Comparison of ENCODE assay signal across 8 cellular contexts in the genomic region with DNA sequence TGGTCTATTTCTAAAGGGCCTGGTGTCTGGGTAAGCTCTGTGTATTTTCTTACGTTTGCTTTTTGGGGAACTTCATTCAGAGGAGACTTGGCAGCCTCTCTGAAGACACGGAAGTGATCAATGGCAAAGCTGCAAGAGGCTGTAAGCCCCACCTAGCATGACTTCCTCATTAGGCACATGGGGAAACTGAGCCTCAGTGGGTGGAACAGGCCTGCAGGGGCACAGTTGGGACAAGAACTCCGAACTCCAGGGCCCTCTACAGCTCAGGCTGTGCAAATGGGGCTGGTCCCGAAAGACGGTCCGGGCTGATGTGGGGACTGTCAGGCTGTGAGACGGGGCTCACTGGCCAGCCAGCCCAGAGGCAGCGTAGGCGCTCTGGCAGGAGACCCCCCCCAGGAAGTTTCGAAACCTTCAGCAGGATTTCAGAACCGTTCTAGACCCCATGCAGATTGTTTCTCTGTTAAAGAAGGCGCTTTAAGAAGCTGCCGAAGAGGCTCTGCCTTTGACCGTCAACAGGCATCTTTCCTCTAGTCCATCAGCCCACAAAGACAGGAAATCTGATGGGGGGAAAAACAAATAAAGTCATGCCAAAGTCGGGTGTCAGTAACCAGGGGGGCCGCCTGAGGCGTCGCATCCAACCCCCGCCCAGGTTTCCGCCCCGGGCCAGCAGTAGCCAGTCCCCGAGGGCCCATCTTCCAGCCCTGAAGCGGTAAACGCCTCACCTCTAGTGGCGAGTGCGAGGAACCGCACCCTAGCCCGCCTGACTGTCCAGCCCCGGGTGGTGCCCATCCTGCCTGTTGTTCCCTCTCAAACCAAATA.
DNase-seq lines count a peak whose midpoint lies in the region; ATAC-seq and TF ChIP-seq lines count a peak whose summit lies in the region.

No MANE protein-coding gene starts in this region.

- no peaks in the 10 kb centered on the region for H3K36me3 Mint-ChIP-seq in nephron progenitor cell (ENCODE audit: low read depth)

- H3K9me3 ChIP-seq in MG63 (no peaks in the 10 kb centered on the region), tibial artery (no peaks in the 10 kb centered on the region)

- H3K27ac Mint-ChIP-seq in nephron progenitor cell = no peak overlapping the region

- H3K27me3 Mint-ChIP-seq in nephron progenitor cell (ENCODE audit: low read depth, poor library complexity) = peaks cover 41% of the 10 kb centered on the region

- ATAC-seq in GM19372 (IDR thresholded peaks at IDR 0.05; ENCODE audit: low read depth, unreplicated experiment) (peak; percentile 68), esophagus mucosa (peak; percentile 60), HG03039 (IDR thresholded peaks at IDR 0.05; ENCODE audit: unreplicated experiment) (no peak)

- intact Hi-C loops in tibial artery (cut with DNase I; ENCODE audit: low total_unique reads) = no loop called here

- H3K9me3 Mint-ChIP-seq in nephron progenitor cell = no peaks in the 10 kb centered on the region

- TF ChIP-seq CTCF in AG09309 (IDR thresholded peaks at IDR 0.05; ENCODE audit: control insufficient read depth, insufficient read depth, low read depth, low read length, missing control alignments) (peak; percentile 85), nephron progenitor cell (IDR thresholded peaks at IDR 0.05) (peak; percentile 94), tibial artery (IDR thresholded peaks at IDR 0.05) (peak; percentile 51 to 54)

- H3K4me3 ChIP-seq in AG09309 (ENCODE audit: control insufficient read depth, low read depth, low read length) (no peak overlapping the region), MG63 (no peak overlapping the region), tibial artery (peak overlapping the region in 1 of 2 donors; percentile 7)

- H3K36me3 ChIP-seq in MG63 (no peaks in the 10 kb centered on the region), tibial artery (no peaks in the 10 kb centered on the region)

- peaks cover 0 to 3% (median 0%) of the 10 kb centered on the region in 4 donors for H3K4me1 ChIP-seq in tibial artery

- no peak overlapping the region for H3K27ac ChIP-seq in tibial artery

- H3K4me1 Mint-ChIP-seq in nephron progenitor cell = peaks cover 4% of the 10 kb centered on the region

- H3K4me3 Mint-ChIP-seq in nephron progenitor cell = peak overlapping the region; percentile 47

- DNase-seq in AG09309 (ENCODE audit: low read depth) (no peak), MG63 (peak; percentile 53), nephron progenitor cell (peak; percentile 84), tibial artery (peak in 1 of 2 donors; percentile 40)
- DNase-seq in activated CD8-positive, alpha-beta memory T cell treated with anti-CD3 and anti-CD28 coated beads for 4 hours (ENCODE audit: low read depth in 2 of 2) = peak; percentile 13

- H3K27me3 ChIP-seq in MG63 (no peaks in the 10 kb centered on the region), tibial artery (peaks cover 0 to 53% of the 10 kb centered on the region in 2 donors)
